Comparison of ENCODE assay signal across 22 cellular contexts in the genomic region with DNA sequence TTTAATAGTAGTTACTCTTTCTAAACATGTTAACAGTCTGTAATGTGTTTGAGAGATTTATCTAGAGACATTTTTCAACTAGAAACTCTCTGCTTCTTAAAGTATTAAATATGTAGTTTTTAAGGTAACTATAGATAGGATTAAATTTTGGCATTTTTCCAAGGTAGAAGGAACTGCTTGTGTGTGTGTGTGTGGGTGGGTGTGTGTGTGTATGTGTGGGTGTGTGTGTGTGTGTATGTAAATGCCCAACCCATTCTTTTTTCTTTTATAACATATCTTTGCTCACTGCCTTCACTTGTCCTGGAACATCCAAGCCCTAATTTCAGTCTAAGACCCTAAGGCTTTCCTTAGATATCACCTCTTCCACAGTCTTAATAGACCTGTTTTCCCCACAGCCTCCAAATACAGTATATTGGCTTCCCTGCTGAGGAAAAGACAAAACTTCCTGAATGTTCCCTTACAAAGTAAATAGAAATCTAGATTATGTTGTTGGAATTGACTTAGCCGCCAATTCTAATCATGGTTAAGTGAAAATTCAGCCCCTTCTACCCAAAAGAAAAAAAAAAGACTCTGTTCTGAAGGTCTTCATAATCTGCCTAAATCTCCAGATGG.
"Had no signal": no experiment of that assay in that cellular context is flagged by ENCODE, and none has a peak within 500 bp of the region (broad histone marks: within the 10 kb centered on the region; RNA-seq: fewer than 3 reads in every experiment).

No MANE protein-coding gene starts in this region.

- H3K27ac Mint-ChIP-seq: activated T-cell treated with anti-CD3 and anti-CD28 coated beads, Interleukin-2, amount 50 U/mL, for 24 hours; memory B cell; T-helper 1 cell treated with Interleukin-12 subunit alpha and Interleukin-12 subunit beta and Interleukin-4 antibody, amounts not matched to agents 30 μg/mL and 1 μg/mL, for 36 hours had no signal

- H3K4me3 Mint-ChIP-seq: activated T-cell treated with anti-CD3 and anti-CD28 coated beads, Interleukin-2, amount 50 U/mL, for 24 hours; memory B cell; naive B cell; neural crest cell; T-helper 1 cell treated with Interleukin-12 subunit alpha and Interleukin-12 subunit beta and Interleukin-4 antibody, amounts not matched to agents 30 μg/mL and 1 μg/mL, for 36 hours had no signal

- H3K36me3 ChIP-seq: breast epithelium, prostate gland, uterus had no signal

- ATAC-seq: activated naive CD4-positive, alpha-beta T cell treated with anti-CD3 and anti-CD28 coated beads, Interleukin-2, amount 50 U/mL, for 72 hours; gastrocnemius medialis; stimulated activated naive CD8-positive, alpha-beta T cell treated with anti-CD3 and anti-CD28 coated beads, Interleukin-15, Interleukin-2, amounts not matched to agents 100 U/mL and 50 U/mL, for 24 hours had no signal

- H3K4me3 ChIP-seq: adrenal gland, breast epithelium, gastrocnemius medialis, prostate gland, right atrium auricular region, tibial nerve, uterus had no signal

- H3K9me3 ChIP-seq: adrenal gland, breast epithelium, gastrocnemius medialis, prostate gland, right atrium auricular region, tibial nerve, uterus had no signal

- H3K27ac ChIP-seq: adrenal gland, breast epithelium, gastrocnemius medialis, prostate gland, right atrium auricular region, tibial nerve, uterus had no signal

- FAIRE-seq: astrocyte, endometrium had no signal

- H3K9me3 Mint-ChIP-seq: activated naive CD4-positive, alpha-beta T cell treated with anti-CD3 and anti-CD28 coated beads, Interleukin-2, amount 50 U/mL, for 72 hours; activated T-cell treated with anti-CD3 and anti-CD28 coated beads, Interleukin-2, amount 50 U/mL, for 24 hours; memory B cell; naive B cell; neural crest cell; T-helper 1 cell treated with Interleukin-12 subunit alpha and Interleukin-12 subunit beta and Interleukin-4 antibody, amounts not matched to agents 30 μg/mL and 1 μg/mL, for 36 hours had no signal

- DNase-seq: activated CD4-positive, CD25-positive, alpha-beta regulatory T cell treated with anti-CD3 and anti-CD28 coated beads, Interleukin-2, amount 50 U/mL, for 72 hours; activated effector memory CD4-positive, alpha-beta T cell treated with anti-CD3 and anti-CD28 coated beads, Interleukin-2, amount 50 U/mL, for 16 hours; activated T-cell treated with anti-CD3 and anti-CD28 coated beads, Interleukin-2, amount 50 U/mL, for 24 hours; adrenal gland; cerebellar nuclear complex; cortex of kidney; gastrocnemius medialis; head of caudate nucleus; naive B cell; stimulated activated naive CD8-positive, alpha-beta T cell treated with anti-CD3 and anti-CD28 coated beads, Interleukin-15, Interleukin-2, amounts not matched to agents 100 U/mL and 50 U/mL, for 24 hours; substantia nigra; uterus had no signal

- H3K27me3 ChIP-seq: adrenal gland, breast epithelium, gastrocnemius medialis, right atrium auricular region, tibial nerve, uterus had no signal

- H3K27me3 Mint-ChIP-seq: activated T-cell treated with anti-CD3 and anti-CD28 coated beads, Interleukin-2, amount 50 U/mL, for 24 hours; memory B cell; naive B cell had no signal

- H3K4me1 ChIP-seq: breast epithelium, right atrium auricular region, uterus had no signal
